In genomic region chr3:101674518-101674917, GRCh38 we compare ENCODE assay signal across 1 cellular context.
TF ChIP-seq lines count a peak whose summit lies in the region.

No MANE protein-coding gene starts in this region.

TF ChIP-seq in endothelial cell of umbilical vein, 7 proteins besides CTCF, POLR2A, EP300 and RAD21:
- no peak for TF ChIP-seq MYC (IDR thresholded peaks at IDR 0.05; ENCODE audit: low read depth, low read length)
- TF ChIP-seq GATA2 (IDR thresholded peaks at IDR 0.05; ENCODE audit: insufficient read depth, insufficient read length, low read depth, low read length), result no peak
- TF ChIP-seq POLR2AphosphoS5 (IDR thresholded peaks at IDR 0.05; ENCODE audit: insufficient read depth, low read depth, low read length), result no peak
- TF ChIP-seq JUN (IDR thresholded peaks at IDR 0.05; ENCODE audit: borderline replicate concordance, insufficient read depth, insufficient read length, low read depth), result no peak
- TF ChIP-seq MAX (IDR thresholded peaks at IDR 0.05; ENCODE audit: insufficient read depth, insufficient read length), result no peak
- TF ChIP-seq EZH2 (IDR thresholded peaks at IDR 0.05; ENCODE audit: borderline replicate concordance, low read depth, low read length, severe bottlenecking), result no peak
- TF ChIP-seq FOS (IDR thresholded peaks at IDR 0.05; ENCODE audit: borderline replicate concordance, insufficient read depth, low read length), result no peak
